Comparison of ENCODE assay signal across 10 cellular contexts in genomic region chr1:162475539-162476185, GRCh38.
"Had no signal": no experiment of that assay in that cellular context is flagged by ENCODE, and none has a peak within 500 bp of the region (broad histone marks: within the 10 kb centered on the region; RNA-seq: fewer than 3 reads in every experiment).

No MANE protein-coding gene starts in this region.

- H3K4me3 ChIP-seq: body of pancreas, heart left ventricle, stomach, thoracic aorta had no signal

- H3K27me3 ChIP-seq: body of pancreas, stomach had no signal

- H3K4me1 Mint-ChIP-seq: activated naive CD4-positive, alpha-beta T cell treated with anti-CD3 and anti-CD28 coated beads, Interleukin-2, amount 50 U/mL, for 24 hours had no signal

- H3K4me1 ChIP-seq: body of pancreas, heart left ventricle, stomach had no signal

- ATAC-seq: body of pancreas had no signal

- DNase-seq: activated CD4-positive, alpha-beta T cell treated with anti-CD3 and anti-CD28 coated beads, Interleukin-2, amount 50 U/mL, for 1 hour; activated T-cell treated with anti-CD3 and anti-CD28 coated beads, Interleukin-2, amount 50 U/mL, for 1 hour; body of pancreas; heart left ventricle; kidney glomerular epithelial cell; stimulated activated CD4-positive, alpha-beta T cell treated with anti-CD3 and anti-CD28 coated beads, Interleukin-15, amount 100 ng/mL, for 24 hours; stimulated activated CD4-positive, alpha-beta T cell treated with anti-CD3 and anti-CD28 coated beads, Interleukin-4, amount 100 ng/mL, for 4 hours; stomach had no signal

- H3K36me3 ChIP-seq: heart left ventricle, stomach, thoracic aorta had no signal

- H3K4me3 Mint-ChIP-seq: activated naive CD4-positive, alpha-beta T cell treated with anti-CD3 and anti-CD28 coated beads, Interleukin-2, amount 50 U/mL, for 24 hours had no signal

- H3K27ac ChIP-seq: body of pancreas, heart left ventricle, stomach, thoracic aorta had no signal

- H3K27ac Mint-ChIP-seq: activated naive CD4-positive, alpha-beta T cell treated with anti-CD3 and anti-CD28 coated beads, Interleukin-2, amount 50 U/mL, for 24 hours had no signal

- H3K9me3 ChIP-seq: body of pancreas had no signal
